8 cellular contexts compared by ENCODE assay signal in the genomic region with DNA sequence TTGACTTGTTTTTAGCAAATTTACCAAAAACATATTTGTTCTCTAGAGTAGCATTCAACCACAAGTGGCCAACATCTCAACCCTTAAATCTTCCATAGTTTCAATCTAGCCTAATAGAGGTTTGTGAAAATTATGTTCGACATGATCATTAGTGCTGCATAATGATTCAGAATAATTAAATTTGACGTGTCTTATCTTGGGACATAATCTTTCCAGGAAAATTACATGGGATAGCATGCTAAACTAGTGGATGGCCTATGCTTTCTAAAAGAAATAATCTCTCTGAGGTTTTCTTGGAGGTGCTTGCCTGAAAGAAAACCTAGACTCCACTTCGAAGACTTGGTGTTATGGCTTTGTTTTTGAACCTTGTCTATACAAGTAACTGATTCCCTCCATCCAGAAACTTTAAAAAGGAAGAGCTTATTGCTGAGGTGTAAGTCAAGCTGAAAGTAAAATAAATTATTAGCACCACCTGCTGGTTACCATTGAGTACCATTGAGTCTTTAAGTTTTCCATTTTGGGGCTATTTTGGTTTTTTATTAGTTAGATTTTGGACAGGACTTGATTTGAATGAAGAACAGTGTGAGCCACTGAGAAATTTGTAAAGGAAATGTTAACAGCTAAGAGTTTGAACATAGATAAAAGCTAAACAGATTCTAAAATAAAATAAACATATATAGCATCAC. TPM values are rescaled to one million over a fixed set of nuclear protein-coding genes. Genes with fewer than 3 reads are reported as not detected.
DNase-seq lines count a peak whose midpoint lies in the region; ATAC-seq and TF ChIP-seq lines count a peak whose summit lies in the region.

No MANE protein-coding gene starts in this region.

- intact Hi-C loops in activated CD4-positive, alpha-beta memory T cell treated with anti-CD3 and anti-CD28 coated beads for 36 hours (cut with micrococcal nuclease) = loop anchor here (1.0 to 2.0 kb wide), 2 partner anchors 232 to 239 kb away; no protein-coding TSS in a partner anchor

- TF ChIP-seq CTCF in astrocyte of the spinal cord (IDR thresholded peaks at IDR 0.05; ENCODE audit: low read depth, low read length) (peak; percentile 39), mesothelial cell of epicardium (IDR thresholded peaks at IDR 0.05; ENCODE audit: unreplicated experiment) (peak; percentile 59)

- no peak for ATAC-seq in GM21423 (IDR thresholded peaks at IDR 0.05; ENCODE audit: unreplicated experiment)
- no peak for ATAC-seq in HG02759 (IDR thresholded peaks at IDR 0.05; ENCODE audit: unreplicated experiment)

- peaks cover 5% of the 10 kb centered on the region for H3K4me1 Mint-ChIP-seq in activated CD4-positive, alpha-beta memory T cell treated with anti-CD3 and anti-CD28 coated beads for 36 hours (ENCODE audit: low read depth)
- H3K4me1 Mint-ChIP-seq in activated CD4-positive, alpha-beta memory T cell treated with anti-CD3 and anti-CD28 coated beads, Interleukin-2, amount 10 ng/mL, durations not matched to agents 7 days and 5 days = peaks cover 25% of the 10 kb centered on the region
- H3K4me1 Mint-ChIP-seq in mesothelial cell of epicardium = peaks cover 12% of the 10 kb centered on the region

- no peaks in the 10 kb centered on the region for H3K27me3 Mint-ChIP-seq in activated CD4-positive, alpha-beta memory T cell treated with anti-CD3 and anti-CD28 coated beads for 36 hours
- H3K27me3 Mint-ChIP-seq in activated CD4-positive, alpha-beta memory T cell treated with anti-CD3 and anti-CD28 coated beads, Interleukin-2, amount 10 ng/mL, durations not matched to agents 7 days and 5 days = no peaks in the 10 kb centered on the region
- no peaks in the 10 kb centered on the region for H3K27me3 Mint-ChIP-seq in mesothelial cell of epicardium (ENCODE audit: low read depth)

- POLR2A ChIA-PET in activated CD4-positive, alpha-beta memory T cell treated with anti-CD3 and anti-CD28 coated beads for 36 hours (lab: Charles Lee) = interaction anchor here (0.6 kb wide), 1 partner anchor 204 kb away, joined by 4 read pairs; no protein-coding TSS in a partner anchor
- POLR2A ChIA-PET in activated CD4-positive, alpha-beta memory T cell treated with anti-CD3 and anti-CD28 coated beads, Interleukin-2, amount 10 ng/mL, durations not matched to agents 7 days and 5 days (lab: Charles Lee) = interaction anchor here (0.7 to 1.8 kb wide), 7 partner anchors 11 to 233 kb away, joined by 3 to 7 read pairs (median 4); no protein-coding TSS in a partner anchor

- no peaks in the 10 kb centered on the region for H3K9me3 Mint-ChIP-seq in activated CD4-positive, alpha-beta memory T cell treated with anti-CD3 and anti-CD28 coated beads for 36 hours
- no peaks in the 10 kb centered on the region for H3K9me3 Mint-ChIP-seq in activated CD4-positive, alpha-beta memory T cell treated with anti-CD3 and anti-CD28 coated beads, Interleukin-2, amount 10 ng/mL, durations not matched to agents 7 days and 5 days
- H3K9me3 Mint-ChIP-seq in mesothelial cell of epicardium = no peaks in the 10 kb centered on the region

- in situ Hi-C loops in astrocyte of the spinal cord (cut with HindIII; ENCODE audit: low sequenced_read_pairs) = no loop called here

- peaks cover 30% of the 10 kb centered on the region for H3K36me3 Mint-ChIP-seq in activated CD4-positive, alpha-beta memory T cell treated with anti-CD3 and anti-CD28 coated beads for 36 hours
- H3K36me3 Mint-ChIP-seq in activated CD4-positive, alpha-beta memory T cell treated with anti-CD3 and anti-CD28 coated beads, Interleukin-2, amount 10 ng/mL, durations not matched to agents 7 days and 5 days (ENCODE audit: low read depth) = peaks cover 69% of the 10 kb centered on the region
- H3K36me3 Mint-ChIP-seq in mesothelial cell of epicardium = peaks cover 25% of the 10 kb centered on the region

- no peak overlapping the region for H3K4me3 Mint-ChIP-seq in activated CD4-positive, alpha-beta memory T cell treated with anti-CD3 and anti-CD28 coated beads for 36 hours
- no peak overlapping the region for H3K4me3 Mint-ChIP-seq in activated CD4-positive, alpha-beta memory T cell treated with anti-CD3 and anti-CD28 coated beads, Interleukin-2, amount 10 ng/mL, durations not matched to agents 7 days and 5 days
- H3K4me3 Mint-ChIP-seq in mesothelial cell of epicardium = no peak overlapping the region

- no peak for DNase-seq in activated CD4-positive, alpha-beta memory T cell treated with anti-CD3 and anti-CD28 coated beads for 36 hours
- DNase-seq in activated CD4-positive, alpha-beta memory T cell treated with anti-CD3 and anti-CD28 coated beads, Interleukin-2, amount 10 ng/mL, durations not matched to agents 7 days and 5 days = no peak
- DNase-seq in NCI-H1694 (lab: John Stamatoyannopoulos, UW) = peak; percentile 41
- DNase-seq in astrocyte of the spinal cord (ENCODE audit: low read depth, low spot score) = peak; percentile 57
- DNase-seq in mesothelial cell of epicardium (ENCODE audit: low spot score in 2 of 2, unreplicated experiment in 2 of 2) = no peak
- DNase-seq in 8988T = no peak

- no peak overlapping the region for H3K4me3 ChIP-seq in astrocyte of the spinal cord (ENCODE audit: low read depth, low read length)

- CTCF ChIA-PET in activated CD4-positive, alpha-beta memory T cell treated with anti-CD3 and anti-CD28 coated beads for 36 hours (lab: Charles Lee) = interaction anchor here (0.6 to 4.7 kb wide), 32 partner anchors 8 to 487 kb away, joined by 3 to 86 read pairs (median 4); no protein-coding TSS in a partner anchor
- CTCF ChIA-PET in activated CD4-positive, alpha-beta memory T cell treated with anti-CD3 and anti-CD28 coated beads, Interleukin-2, amount 10 ng/mL, durations not matched to agents 7 days and 5 days (lab: Charles Lee) = interaction anchor here (0.6 to 3.9 kb wide), 23 partner anchors 9 to 483 kb away, joined by 3 to 49 read pairs (median 4); no protein-coding TSS in a partner anchor

- H3K27ac Mint-ChIP-seq in activated CD4-positive, alpha-beta memory T cell treated with anti-CD3 and anti-CD28 coated beads for 36 hours = peak overlapping the region; percentile 54
- no peak overlapping the region for H3K27ac Mint-ChIP-seq in activated CD4-positive, alpha-beta memory T cell treated with anti-CD3 and anti-CD28 coated beads, Interleukin-2, amount 10 ng/mL, durations not matched to agents 7 days and 5 days
- peak overlapping the region; percentile 34 for H3K27ac Mint-ChIP-seq in mesothelial cell of epicardium

RNA-seq across cellular contexts. Expression of a gene that starts 32.7 kb away (rescaled TPM):
- total RNA-seq in activated CD4-positive, alpha-beta memory T cell treated with anti-CD3 and anti-CD28 coated beads for 36 hours = 100 to 1,000 TPM; 102 to 107 TPM
- total RNA-seq in activated CD4-positive, alpha-beta memory T cell treated with anti-CD3 and anti-CD28 coated beads, Interleukin-2, amount 10 ng/mL, durations not matched to agents 7 days and 5 days = 100 to 1,000 TPM; 102 TPM
- total RNA-seq in mesothelial cell of epicardium = 82.5 to 85.1 TPM (median 83.0 TPM) in 3 replicates

Comparison
In these comparisons a context has a peak if more than half of its experiments do, and no peak if none do; other contexts are left out.
1. DNase-seq: peak in NCI-H1694 (single experiment) and astrocyte of the spinal cord (single experiment); none in activated CD4-positive, alpha-beta memory T cell treated with anti-CD3 and anti-CD28 coated beads for 36 hours (single experiment), activated CD4-positive, alpha-beta memory T cell treated with anti-CD3 and anti-CD28 coated beads, Interleukin-2, amount 10 ng/mL, durations not matched to agents 7 days and 5 days (single experiment), mesothelial cell of epicardium (0 of 2) and 8988T (single experiment).